In the genomic region with DNA sequence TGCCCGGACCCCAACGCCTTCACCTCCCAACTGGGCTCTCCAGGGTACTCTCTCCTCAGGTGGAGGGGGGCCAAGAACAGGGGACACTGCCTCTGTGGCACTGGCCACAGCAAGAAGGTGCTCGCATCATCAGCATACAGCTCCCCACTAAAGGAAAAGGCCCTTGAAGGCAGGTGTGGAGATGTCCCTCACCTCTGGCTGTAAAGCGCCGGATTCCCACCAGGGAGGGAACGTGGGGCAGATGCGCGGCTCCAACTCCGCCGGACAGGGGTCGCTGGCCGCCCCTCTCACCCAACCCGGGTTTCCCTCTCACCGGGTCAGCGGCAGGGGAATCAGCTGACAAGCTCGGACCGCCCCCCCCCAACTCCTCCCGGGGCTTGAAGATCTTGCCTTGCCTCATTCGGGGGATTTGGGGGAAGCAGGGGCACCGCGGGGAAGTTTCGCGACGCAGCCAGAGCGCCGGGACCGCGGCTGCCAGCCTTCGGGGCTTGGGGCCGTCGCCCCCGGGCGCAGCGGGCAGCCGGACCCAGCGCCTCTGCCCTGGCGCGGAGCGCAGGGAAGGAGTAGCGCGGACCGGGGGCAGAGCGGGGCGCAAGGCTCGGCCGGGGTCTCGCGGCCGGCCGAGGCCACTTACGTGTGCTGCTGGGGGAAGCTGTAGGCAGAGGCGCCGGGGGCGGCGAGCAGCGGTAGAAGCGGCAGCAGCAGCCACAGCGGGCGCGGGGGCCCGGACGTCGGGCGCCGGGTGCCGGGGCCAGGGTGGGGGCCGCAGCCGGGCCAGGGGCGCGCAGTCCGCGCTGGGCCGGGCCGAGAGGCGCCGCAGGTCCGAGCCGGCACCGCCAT, we compare ENCODE assay signal across 8 cellular contexts. TPM values are rescaled to one million over a fixed set of nuclear protein-coding genes. Genes with fewer than 3 reads are reported as not detected.
DNase-seq lines count a peak whose midpoint lies in the region; ATAC-seq, FAIRE-seq and TF ChIP-seq lines count a peak whose summit lies in the region.

No MANE protein-coding gene starts in this region.

- H3K4me3 Mint-ChIP-seq in activated T-helper 2 cell treated with anti-CD3 and anti-CD28 coated beads, Interferon-gamma antibody, Interleukin-2, Interleukin-4, amounts not matched to agents 10 μg/mL and 5 μg/mL and 100 μg/mL, durations not matched to agents 14 hours and 24 hours and 36 hours (ENCODE audit: low read depth): peak overlapping the region; percentile 34

- peak; percentile 7 to 22 for DNase-seq in activated CD4-positive, alpha-beta T cell treated with anti-CD3 and anti-CD28 coated beads for 4 hours
- DNase-seq in activated CD4-positive, alpha-beta T cell treated with anti-CD3 and anti-CD28 coated beads for 1 hour: no peak
- DNase-seq in activated T-helper 2 cell treated with anti-CD3 and anti-CD28 coated beads, Interferon-gamma antibody, Interleukin-2, Interleukin-4, amounts not matched to agents 10 μg/mL and 5 μg/mL and 100 μg/mL, durations not matched to agents 14 hours and 24 hours and 36 hours (ENCODE audit: low spot score): no peak
- DNase-seq in keratinocyte (ENCODE audit: low read depth, low spot score): no peak

- no peak overlapping the region for H3K4me3 ChIP-seq in keratinocyte (ENCODE audit: control insufficient read depth in 2 of 3, extremely low read depth in 1 of 3, insufficient read depth in 2 of 3, low read depth in 1 of 3, low read length in 3 of 3)
- H3K4me3 ChIP-seq in subcutaneous abdominal adipose tissue (ENCODE audit: low read depth in 1 of 5, low read length in 5 of 5): peak overlapping the region in 4 of 5 donors; percentile 32 to 59 (median 52)

- peaks cover 43% of the 10 kb centered on the region for H3K27me3 ChIP-seq in keratinocyte (ENCODE audit: control insufficient read depth, extremely low read depth, insufficient read depth, low read length)
- H3K27me3 ChIP-seq in subcutaneous abdominal adipose tissue (ENCODE audit: control insufficient read depth in 5 of 5, insufficient read depth in 4 of 5, low read length in 5 of 5): peaks cover 12 to 43% (median 27%) of the 10 kb centered on the region in 5 donors

- H3K9ac ChIP-seq in keratinocyte (ENCODE audit: control insufficient read depth, extremely low read depth, insufficient read depth, low read length) (no peak overlapping the region), subcutaneous abdominal adipose tissue (ENCODE audit: low read length in 5 of 5) (no peak overlapping the region)

- H3K9me1 ChIP-seq in keratinocyte (ENCODE audit: control insufficient read depth, extremely low read depth, insufficient read depth, low read length): no peaks in the 10 kb centered on the region

- dilution Hi-C loops in keratinocyte (cut with MboI; ENCODE audit: extremely low pct_ligation_motif_present, low sequenced_read_pairs): no loop called here

- no peak for FAIRE-seq in keratinocyte (lab: Jason Lieb, UNC)

- H3K36me3 Mint-ChIP-seq in activated T-helper 2 cell treated with anti-CD3 and anti-CD28 coated beads, Interferon-gamma antibody, Interleukin-2, Interleukin-4, amounts not matched to agents 10 μg/mL and 5 μg/mL and 100 μg/mL, durations not matched to agents 14 hours and 24 hours and 36 hours (ENCODE audit: low read depth): no peaks in the 10 kb centered on the region

- H3K9me3 Mint-ChIP-seq in activated T-helper 2 cell treated with anti-CD3 and anti-CD28 coated beads, Interferon-gamma antibody, Interleukin-2, Interleukin-4, amounts not matched to agents 10 μg/mL and 5 μg/mL and 100 μg/mL, durations not matched to agents 14 hours and 24 hours and 36 hours: no peaks in the 10 kb centered on the region

- no peaks in the 10 kb centered on the region for H4K20me1 ChIP-seq in keratinocyte (ENCODE audit: control insufficient read depth, extremely low read depth, insufficient read depth, low read length)

- H3K4me1 Mint-ChIP-seq in activated T-helper 2 cell treated with anti-CD3 and anti-CD28 coated beads, Interferon-gamma antibody, Interleukin-2, Interleukin-4, amounts not matched to agents 10 μg/mL and 5 μg/mL and 100 μg/mL, durations not matched to agents 14 hours and 24 hours and 36 hours (ENCODE audit: low read depth): no peaks in the 10 kb centered on the region

- no peaks in the 10 kb centered on the region for H3K9me3 ChIP-seq in keratinocyte (ENCODE audit: control insufficient read depth, low read depth, low read length)
- H3K9me3 ChIP-seq in subcutaneous abdominal adipose tissue (ENCODE audit: control insufficient read depth in 5 of 5, low read length in 5 of 5): no peaks in the 10 kb centered on the region

- no peak overlapping the region for H2AFZ ChIP-seq in keratinocyte (ENCODE audit: control insufficient read depth, low read length)

- no peak for TF ChIP-seq CTCF in keratinocyte (optimal IDR thresholded peaks at IDR 0.05 in 1 of 3, IDR thresholded peaks at IDR 0.05 in 1 of 3, conservative IDR thresholded peaks at IDR 0.05 in 1 of 3; ENCODE audit: extremely low read depth in 1 of 3, insufficient read depth in 2 of 3, low read length in 3 of 3)

- H3K27ac Mint-ChIP-seq in activated T-helper 2 cell treated with anti-CD3 and anti-CD28 coated beads, Interferon-gamma antibody, Interleukin-2, Interleukin-4, amounts not matched to agents 10 μg/mL and 5 μg/mL and 100 μg/mL, durations not matched to agents 14 hours and 24 hours and 36 hours: no peak overlapping the region

- ATAC-seq in GM21423 (IDR thresholded peaks at IDR 0.05; ENCODE audit: unreplicated experiment) (no peak), HG03571 (IDR thresholded peaks at IDR 0.05; ENCODE audit: unreplicated experiment) (no peak), GM18498 (IDR thresholded peaks at IDR 0.05; ENCODE audit: unreplicated experiment) (no peak)

- H3K4me2 ChIP-seq in keratinocyte (ENCODE audit: control insufficient read depth, extremely low read depth, insufficient read depth, low read depth, low read length): peak overlapping the region; percentile 27

- no peak overlapping the region for H3K27ac ChIP-seq in keratinocyte (ENCODE audit: control insufficient read depth, insufficient read depth, low read length)
- H3K27ac ChIP-seq in subcutaneous abdominal adipose tissue (ENCODE audit: low read depth, low read length): no peak overlapping the region

- no peaks in the 10 kb centered on the region for H3K79me2 ChIP-seq in keratinocyte (ENCODE audit: control insufficient read depth, insufficient read depth, low read length)

- intact Hi-C loops in activated T-helper 2 cell treated with anti-CD3 and anti-CD28 coated beads, Interferon-gamma antibody, Interleukin-2, Interleukin-4, amounts not matched to agents 10 μg/mL and 5 μg/mL and 100 μg/mL, durations not matched to agents 14 hours and 24 hours and 36 hours (cut with micrococcal nuclease): no loop called here

- H3K27me3 Mint-ChIP-seq in activated T-helper 2 cell treated with anti-CD3 and anti-CD28 coated beads, Interferon-gamma antibody, Interleukin-2, Interleukin-4, amounts not matched to agents 10 μg/mL and 5 μg/mL and 100 μg/mL, durations not matched to agents 14 hours and 24 hours and 36 hours (ENCODE audit: low read depth): peaks cover 43% of the 10 kb centered on the region

- H3K36me3 ChIP-seq in keratinocyte (ENCODE audit: control insufficient read depth in 2 of 2, extremely low read depth in 1 of 2, insufficient read depth in 2 of 2, low read length in 2 of 2): no peaks in the 10 kb centered on the region
- H3K36me3 ChIP-seq in subcutaneous abdominal adipose tissue (ENCODE audit: control insufficient read depth in 5 of 5, insufficient read depth in 5 of 5, low read length in 5 of 5): no peaks in the 10 kb centered on the region

- H3K4me1 ChIP-seq in keratinocyte (ENCODE audit: control insufficient read depth, extremely low read depth, insufficient read depth, low read length) (no peaks in the 10 kb centered on the region), subcutaneous abdominal adipose tissue (ENCODE audit: control insufficient read depth in 5 of 5, insufficient read depth in 5 of 5, low read length in 5 of 5) (peaks cover 0 to 13% (median 12%) of the 10 kb centered on the region in 5 donors)

RNA-seq across cellular contexts. Expression of a gene that starts 0.6 kb away (rescaled TPM):
- 0.46 and 0.59 TPM in 2 replicates for total RNA-seq in activated T-helper 2 cell treated with anti-CD3 and anti-CD28 coated beads, Interferon-gamma antibody, Interleukin-2, Interleukin-4, amounts not matched to agents 10 μg/mL and 5 μg/mL and 100 μg/mL, durations not matched to agents 14 hours and 24 hours and 36 hours
- 0.02 to 0.04 TPM (median 0.04 TPM) in 3 replicates for polyA plus RNA-seq in keratinocyte
- polyA plus RNA-seq in keratinocyte (2011; ENCODE audit: low read depth): not detected
- 0.02 and 0.03 TPM in 2 replicates for polyA plus RNA-seq in keratinocyte (2011; cell fraction: cytosol; rRNA removed)
- polyA plus RNA-seq in keratinocyte (2011; cell fraction: nucleus; rRNA removed): 0.07 and 0.08 TPM in 2 replicates
- polyA plus RNA-seq in keratinocyte (2012; ENCODE audit: low replicate concordance): 0.20 TPM in 1 of 2 replicates, not detected in the other
- polyA minus RNA-seq in keratinocyte: 0.23 TPM in 1 of 3 replicates, not detected in the others
- polyA minus RNA-seq in keratinocyte (2011; cell fraction: cytosol; rRNA and poly(A)+ RNA removed): not detected
- not detected in 2 replicates for polyA minus RNA-seq in keratinocyte (2011; cell fraction: nucleus; rRNA and poly(A)+ RNA removed)

Comparison
In these comparisons a context has a peak if more than half of its experiments do, and no peak if none do; other contexts are left out.
1. DNase-seq: peak in activated CD4-positive, alpha-beta T cell treated with anti-CD3 and anti-CD28 coated beads for 4 hours (2 of 2); none in activated CD4-positive, alpha-beta T cell treated with anti-CD3 and anti-CD28 coated beads for 1 hour (single experiment), activated T-helper 2 cell treated with anti-CD3 and anti-CD28 coated beads, Interferon-gamma antibody, Interleukin-2, Interleukin-4, amounts not matched to agents 10 μg/mL and 5 μg/mL and 100 μg/mL, durations not matched to agents 14 hours and 24 hours and 36 hours (single experiment) and keratinocyte (single experiment).
2. H3K4me3 ChIP-seq: peak in subcutaneous abdominal adipose tissue (4 of 5); none in keratinocyte (0 of 3).